Comparison of ENCODE assay signal across 14 cellular contexts in the genomic region with DNA sequence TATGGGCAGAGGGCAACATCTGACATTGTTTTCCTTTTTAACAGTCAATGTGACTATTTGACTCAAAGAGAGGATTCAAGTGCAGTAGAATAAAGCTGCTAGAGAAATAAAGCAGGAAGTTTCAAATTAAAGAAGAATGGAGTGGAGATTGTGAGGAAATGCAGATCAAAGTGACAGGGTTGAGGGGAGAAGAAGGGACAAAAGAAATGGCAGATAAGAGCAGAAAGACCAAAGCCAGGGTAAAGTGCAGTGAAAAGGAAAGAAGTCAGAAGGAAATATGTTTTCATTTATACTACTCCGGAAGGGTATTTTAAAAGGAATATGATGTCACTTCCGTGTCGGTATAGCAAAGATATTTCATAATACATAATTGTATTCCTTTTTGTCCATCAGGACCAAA.
A peak's percentile ranks its signal among the peaks of the same experiment; 100 is the strongest.
DNase-seq lines count a peak whose midpoint lies in the region; ATAC-seq and TF ChIP-seq lines count a peak whose summit lies in the region.
"Had no signal": no experiment of that assay in that cellular context is flagged by ENCODE, and none has a peak within 500 bp of the region (broad histone marks: within the 10 kb centered on the region; RNA-seq: fewer than 3 reads in every experiment).

No MANE protein-coding gene starts in this region.

- TF ChIP-seq CTCF in SK-N-SH (IDR thresholded peaks at IDR 0.05) (no peak), CD14-positive monocyte (IDR thresholded peaks at IDR 0.05) (no peak)

- H3K4ac ChIP-seq in mesendoderm (ENCODE audit: low read depth, low read length) = no peak overlapping the region

- peaks cover 0 to 2% (median 0%) of the 10 kb centered on the region in 3 donors for H3K27me3 Mint-ChIP-seq in CD14-positive monocyte (ENCODE audit: low read depth in 3 of 3)

- no peak overlapping the region for H3K4me3 Mint-ChIP-seq in CD14-positive monocyte
- H3K4me3 Mint-ChIP-seq: CD4-positive, CD25-positive, alpha-beta regulatory T cell had no signal

- H3K36me3 Mint-ChIP-seq in CD14-positive monocyte = no peaks in the 10 kb centered on the region
- H3K36me3 Mint-ChIP-seq: CD4-positive, CD25-positive, alpha-beta regulatory T cell had no signal

- H4K20me1 ChIP-seq in SK-N-SH (ENCODE audit: insufficient read depth) (no peaks in the 10 kb centered on the region), BLaER1 (no peaks in the 10 kb centered on the region)

- H3F3A ChIP-seq in SK-N-SH (replicated peaks; ENCODE audit: insufficient read depth) = no peaks in the 10 kb centered on the region

- H3K79me2 ChIP-seq in SK-N-SH (ENCODE audit: insufficient read depth) (no peaks in the 10 kb centered on the region), mesendoderm (ENCODE audit: control insufficient read depth, insufficient read depth, low read length) (no peaks in the 10 kb centered on the region)

- H3K9me3 ChIP-seq in SK-N-SH = no peaks in the 10 kb centered on the region
- peaks cover 5% of the 10 kb centered on the region; the same call in 1 of the 2 replicates for H3K9me3 ChIP-seq in BLaER1
- no peaks in the 10 kb centered on the region for H3K9me3 ChIP-seq in SK-N-MC (ENCODE audit: low read depth, low read length)

- H2AFZ ChIP-seq in SK-N-SH (ENCODE audit: low read depth) = 0 out of 2 replicates have a peak overlapping the region, but pooled peaks have one; percentile 10
- H2AFZ ChIP-seq: PC-9 had no signal

- H3K27me3 ChIP-seq in SK-N-SH (ENCODE audit: insufficient read depth) (no peaks in the 10 kb centered on the region), BLaER1 (no peaks in the 10 kb centered on the region), mesendoderm (ENCODE audit: insufficient read depth, low read length, poor library complexity) (no peaks in the 10 kb centered on the region)

- no peak overlapping the region for H2BK120ac ChIP-seq in mesendoderm (ENCODE audit: low read depth, low read length)

- H2BK5ac ChIP-seq in mesendoderm (ENCODE audit: low read length) = no peak overlapping the region

- H3K9me2 ChIP-seq in SK-N-SH = 0 out of 2 replicates have a peak, but pooled peaks cover 3% of the 10 kb centered on the region

- H2AK5ac ChIP-seq in mesendoderm (ENCODE audit: low read length) = no peak overlapping the region

- POLR2A ChIA-PET in SK-N-SH (lab: Yijun Ruan, JAX) = no interaction called here

- H3K79me1 ChIP-seq in mesendoderm (ENCODE audit: low read length) = no peaks in the 10 kb centered on the region

- no peak for ATAC-seq in SK-N-SH treated with all-trans-retinoic acid at 6 μM for 48 hours
- no peak for ATAC-seq in HG03457 (IDR thresholded peaks at IDR 0.05; ENCODE audit: unreplicated experiment)

- H3K4me1 ChIP-seq in SK-N-SH (ENCODE audit: control insufficient read depth in 1 of 2, insufficient read depth in 2 of 2, low read depth in 1 of 2, low read length in 1 of 2) = no peaks in the 10 kb centered on the region
- H3K4me1 ChIP-seq in BLaER1 = peaks cover 23% of the 10 kb centered on the region
- no peaks in the 10 kb centered on the region for H3K4me1 ChIP-seq in mesendoderm (ENCODE audit: control insufficient read depth, low read depth, low read length)

- H3K23ac ChIP-seq in mesendoderm (ENCODE audit: low read length) = no peak overlapping the region

- H3K56ac ChIP-seq in mesendoderm (ENCODE audit: low read length) = no peak overlapping the region

- intact Hi-C loops in CD14-positive monocyte (cut with micrococcal nuclease) = no loop called here

- DNase-seq in SK-N-SH (no peak), SK-N-MC (ENCODE audit: low read depth, low spot score) (no peak), mesendoderm (peak; percentile 43), CD14-positive monocyte (ENCODE audit: low spot score) (no peak)
- DNase-seq in activated CD8-positive, alpha-beta memory T cell treated with anti-CD3 and anti-CD28 coated beads, Interleukin-2, amount 50 U/mL, for 48 hours = no peak
- DNase-seq: CD4-positive, CD25-positive, alpha-beta regulatory T cell; GOT3; NCI-H1105; NCI-H1694 treated with DMSO at 0.1 percent for 48 hours; NCI-H446; PC-9 had no signal

- no peak overlapping the region for H4K8ac ChIP-seq in mesendoderm (ENCODE audit: low read depth, low read length)

- no peak overlapping the region for H4K5ac ChIP-seq in mesendoderm (ENCODE audit: low read length)

- no peak overlapping the region for H3K27ac ChIP-seq in SK-N-SH (ENCODE audit: low read depth in 2 of 2, low read length in 1 of 2)
- H3K27ac ChIP-seq in BLaER1 = no peak overlapping the region
- peak overlapping the region; percentile 44 for H3K27ac ChIP-seq in SK-N-MC
- no peak overlapping the region for H3K27ac ChIP-seq in mesendoderm (ENCODE audit: low read depth, low read length)
- H3K27ac ChIP-seq: PC-9 had no signal

- H3K18ac ChIP-seq in mesendoderm (ENCODE audit: low read length) = no peak overlapping the region

- H3K27ac Mint-ChIP-seq in CD14-positive monocyte = no peak overlapping the region
- H3K27ac Mint-ChIP-seq: CD4-positive, CD25-positive, alpha-beta regulatory T cell had no signal

- H2BK15ac ChIP-seq in mesendoderm (replicated peaks; ENCODE audit: low read depth) = no peak overlapping the region

- no peak overlapping the region for H3K4me3 ChIP-seq in SK-N-SH (ENCODE audit: low read depth in 2 of 2, low read length in 1 of 2)
- no peak overlapping the region for H3K4me3 ChIP-seq in BLaER1
- H3K4me3 ChIP-seq in SK-N-MC = peak overlapping the region; percentile 9
- H3K4me3 ChIP-seq in mesendoderm (ENCODE audit: low read length) = no peak overlapping the region
- H3K4me3 ChIP-seq: PC-9 had no signal

- no peak for TF ChIP-seq RAD21 in SK-N-SH (IDR thresholded peaks at IDR 0.05; ENCODE audit: low read length)

- peaks cover 0 to 11% (median 3%) of the 10 kb centered on the region in 7 donors for H3K9me3 Mint-ChIP-seq in CD14-positive monocyte

- no peak overlapping the region for H3K4me2 ChIP-seq in SK-N-SH
- H3K4me2 ChIP-seq in BLaER1 = peak overlapping the region; percentile 13
- H3K4me2 ChIP-seq in mesendoderm (ENCODE audit: low read length) = no peak overlapping the region
- H3K4me2 ChIP-seq: PC-9 had no signal

- H3K36me3 ChIP-seq in SK-N-SH (replicated peaks in 1 of 2; ENCODE audit: control insufficient read depth in 1 of 2, insufficient read depth in 2 of 2, low read length in 1 of 2) (no peaks in the 10 kb centered on the region), BLaER1 (no peaks in the 10 kb centered on the region), SK-N-MC (ENCODE audit: insufficient read depth, low read length) (no peaks in the 10 kb centered on the region), mesendoderm (ENCODE audit: control insufficient read depth, insufficient read depth, low read length) (no peaks in the 10 kb centered on the region)

- peaks cover 13% of the 10 kb centered on the region for H3K4me1 Mint-ChIP-seq in CD14-positive monocyte

- TF ChIP-seq EP300 in SK-N-SH (IDR thresholded peaks at IDR 0.05; ENCODE audit: borderline replicate concordance in 1 of 2, low read depth in 1 of 2, low read length in 1 of 2) = no peak

- 58% methylated on average over 3 of the region's 3 CpGs for WGBS in SK-N-SH (ENCODE audit: low lambda C conversion rate)
- no CpG with 5 or more reads among the region's 3 CpGs for WGBS in mesendoderm (ENCODE audit: extremely low coverage, insufficient coverage, low lambda C conversion rate)

- H3K9ac ChIP-seq in SK-N-SH (no peak overlapping the region), BLaER1 (no peak overlapping the region), SK-N-MC (ENCODE audit: insufficient read length) (no peak overlapping the region), mesendoderm (ENCODE audit: low read length) (no peak overlapping the region)

- CTCF ChIA-PET in SK-N-SH (lab: Yijun Ruan, JAX) = interaction anchor here (0.7 kb wide), 1 partner anchor 14 kb away, joined by 3 read pairs; no protein-coding TSS in a partner anchor

TF ChIP-seq in SK-N-SH, 30 proteins besides CTCF, POLR2A, EP300 and RAD21 (continues in another document):
- TF ChIP-seq MAX (IDR thresholded peaks at IDR 0.05; ENCODE audit: low read depth) (no peak), TEAD4 (IDR thresholded peaks at IDR 0.05; ENCODE audit: borderline replicate concordance, insufficient read depth) (no peak), YY1 (IDR thresholded peaks at IDR 0.05; ENCODE audit: low read depth) (no peak), FOXJ3 (CRISPR knock-in tag; IDR thresholded peaks at IDR 0.05) (no peak), CHD2 (IDR thresholded peaks at IDR 0.05; ENCODE audit: low read length, partially characterized antibody) (no peak), MXI1 (IDR thresholded peaks at IDR 0.05; ENCODE audit: low read depth, low read length) (no peak)

TF ChIP-seq in SK-N-SH treated with all-trans-retinoic acid at 6 μM for 48 hours, 23 proteins besides CTCF, POLR2A, EP300 and RAD21 (continues in another document):
- TF ChIP-seq ISL1 (CRISPR knock-in tag; IDR thresholded peaks at IDR 0.05) = no peak
- TF ChIP-seq CREB5 (CRISPR knock-in tag; IDR thresholded peaks at IDR 0.05; ENCODE audit: low read depth) = no peak
- TF ChIP-seq PATZ1 (CRISPR knock-in tag; IDR thresholded peaks at IDR 0.05; ENCODE audit: borderline replicate concordance) = no peak
- no peak for TF ChIP-seq ZFP3 (CRISPR knock-in tag; IDR thresholded peaks at IDR 0.05)
- no peak for TF ChIP-seq TOX (CRISPR knock-in tag; IDR thresholded peaks at IDR 0.05; ENCODE audit: borderline replicate concordance)
- TF ChIP-seq ZNF8 (CRISPR knock-in tag; IDR thresholded peaks at IDR 0.05) = no peak
- no peak for TF ChIP-seq CSDC2 (CRISPR knock-in tag; IDR thresholded peaks at IDR 0.05)
